In genomic region chr2:217757108-217757463, GRCh38 we compare ENCODE assay signal across 1 cellular context.
TF ChIP-seq lines count a peak whose summit lies in the region.

No MANE protein-coding gene starts in this region.

TF ChIP-seq in GM23338, 12 proteins besides CTCF, POLR2A, EP300 and RAD21 (continued from another document):
- TF ChIP-seq, protein P1, sequence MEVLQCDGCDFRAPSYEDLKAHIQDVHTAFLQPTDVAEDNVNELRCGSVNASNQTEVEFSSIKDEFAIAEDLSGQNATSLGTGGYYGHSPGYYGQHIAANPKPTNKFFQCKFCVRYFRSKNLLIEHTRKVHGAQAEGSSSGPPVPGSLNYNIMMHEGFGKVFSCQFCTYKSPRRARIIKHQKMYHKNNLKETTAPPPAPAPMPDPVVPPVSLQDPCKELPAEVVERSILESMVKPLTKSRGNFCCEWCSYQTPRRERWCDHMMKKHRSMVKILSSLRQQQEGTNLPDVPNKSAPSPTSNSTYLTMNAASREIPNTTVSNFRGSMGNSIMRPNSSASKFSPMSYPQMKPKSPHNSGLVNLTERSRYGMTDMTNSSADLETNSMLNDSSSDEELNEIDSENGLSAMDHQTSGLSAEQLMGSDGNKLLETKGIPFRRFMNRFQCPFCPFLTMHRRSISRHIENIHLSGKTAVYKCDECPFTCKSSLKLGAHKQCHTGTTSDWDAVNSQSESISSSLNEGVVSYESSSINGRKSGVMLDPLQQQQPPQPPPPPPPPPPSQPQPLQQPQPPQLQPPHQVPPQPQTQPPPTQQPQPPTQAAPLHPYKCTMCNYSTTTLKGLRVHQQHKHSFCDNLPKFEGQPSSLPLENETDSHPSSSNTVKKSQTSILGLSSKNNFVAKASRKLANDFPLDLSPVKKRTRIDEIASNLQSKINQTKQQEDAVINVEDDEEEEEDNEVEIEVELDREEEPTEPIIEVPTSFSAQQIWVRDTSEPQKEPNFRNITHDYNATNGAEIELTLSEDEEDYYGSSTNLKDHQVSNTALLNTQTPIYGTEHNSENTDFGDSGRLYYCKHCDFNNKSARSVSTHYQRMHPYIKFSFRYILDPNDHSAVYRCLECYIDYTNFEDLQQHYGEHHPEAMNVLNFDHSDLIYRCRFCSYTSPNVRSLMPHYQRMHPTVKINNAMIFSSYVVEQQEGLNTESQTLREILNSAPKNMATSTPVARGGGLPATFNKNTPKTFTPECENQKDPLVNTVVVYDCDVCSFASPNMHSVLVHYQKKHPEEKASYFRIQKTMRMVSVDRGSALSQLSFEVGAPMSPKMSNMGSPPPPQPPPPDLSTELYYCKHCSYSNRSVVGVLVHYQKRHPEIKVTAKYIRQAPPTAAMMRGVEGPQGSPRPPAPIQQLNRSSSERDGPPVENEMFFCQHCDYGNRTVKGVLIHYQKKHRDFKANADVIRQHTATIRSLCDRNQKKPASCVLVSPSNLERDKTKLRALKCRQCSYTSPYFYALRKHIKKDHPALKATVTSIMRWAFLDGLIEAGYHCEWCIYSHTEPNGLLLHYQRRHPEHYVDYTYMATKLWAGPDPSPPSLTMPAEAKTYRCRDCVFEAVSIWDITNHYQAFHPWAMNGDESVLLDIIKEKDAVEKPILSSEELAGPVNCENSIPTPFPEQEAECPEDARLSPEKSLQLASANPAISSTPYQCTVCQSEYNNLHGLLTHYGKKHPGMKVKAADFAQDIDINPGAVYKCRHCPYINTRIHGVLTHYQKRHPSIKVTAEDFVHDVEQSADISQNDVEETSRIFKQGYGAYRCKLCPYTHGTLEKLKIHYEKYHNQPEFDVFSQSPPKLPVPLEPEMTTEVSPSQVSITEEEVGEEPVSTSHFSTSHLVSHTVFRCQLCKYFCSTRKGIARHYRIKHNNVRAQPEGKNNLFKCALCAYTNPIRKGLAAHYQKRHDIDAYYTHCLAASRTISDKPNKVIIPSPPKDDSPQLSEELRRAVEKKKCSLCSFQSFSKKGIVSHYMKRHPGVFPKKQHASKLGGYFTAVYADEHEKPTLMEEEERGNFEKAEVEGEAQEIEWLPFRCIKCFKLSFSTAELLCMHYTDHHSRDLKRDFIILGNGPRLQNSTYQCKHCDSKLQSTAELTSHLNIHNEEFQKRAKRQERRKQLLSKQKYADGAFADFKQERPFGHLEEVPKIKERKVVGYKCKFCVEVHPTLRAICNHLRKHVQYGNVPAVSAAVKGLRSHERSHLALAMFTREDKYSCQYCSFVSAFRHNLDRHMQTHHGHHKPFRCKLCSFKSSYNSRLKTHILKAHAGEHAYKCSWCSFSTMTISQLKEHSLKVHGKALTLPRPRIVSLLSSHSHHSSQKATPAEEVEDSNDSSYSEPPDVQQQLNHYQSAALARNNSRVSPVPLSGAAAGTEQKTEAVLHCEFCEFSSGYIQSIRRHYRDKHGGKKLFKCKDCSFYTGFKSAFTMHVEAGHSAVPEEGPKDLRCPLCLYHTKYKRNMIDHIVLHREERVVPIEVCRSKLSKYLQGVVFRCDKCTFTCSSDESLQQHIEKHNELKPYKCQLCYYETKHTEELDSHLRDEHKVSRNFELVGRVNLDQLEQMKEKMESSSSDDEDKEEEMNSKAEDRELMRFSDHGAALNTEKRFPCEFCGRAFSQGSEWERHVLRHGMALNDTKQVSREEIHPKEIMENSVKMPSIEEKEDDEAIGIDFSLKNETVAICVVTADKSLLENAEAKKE (CRISPR knock-in tag; IDR thresholded peaks at IDR 0.05): no peak
- TF ChIP-seq NANOG (IDR thresholded peaks at IDR 0.05; ENCODE audit: borderline replicate concordance) (no peak), EZH2phosphoT487 (IDR thresholded peaks at IDR 0.05; ENCODE audit: unreplicated experiment) (no peak), JUNB (IDR thresholded peaks at IDR 0.05; ENCODE audit: unreplicated experiment) (no peak), POLR2AphosphoS5 (IDR thresholded peaks at IDR 0.05; ENCODE audit: low read depth) (no peak), ZNF114 (CRISPR knock-in tag; IDR thresholded peaks at IDR 0.05) (no peak), STAT1 (IDR thresholded peaks at IDR 0.05; ENCODE audit: unreplicated experiment) (no peak), ETS1 (IDR thresholded peaks at IDR 0.05) (no peak), ZNF331 (CRISPR knock-in tag; IDR thresholded peaks at IDR 0.05; ENCODE audit: low read depth) (no peak), EZH2 (IDR thresholded peaks at IDR 0.05; ENCODE audit: low read depth, unreplicated experiment) (no peak)
- TF ChIP-seq, protein P2, sequence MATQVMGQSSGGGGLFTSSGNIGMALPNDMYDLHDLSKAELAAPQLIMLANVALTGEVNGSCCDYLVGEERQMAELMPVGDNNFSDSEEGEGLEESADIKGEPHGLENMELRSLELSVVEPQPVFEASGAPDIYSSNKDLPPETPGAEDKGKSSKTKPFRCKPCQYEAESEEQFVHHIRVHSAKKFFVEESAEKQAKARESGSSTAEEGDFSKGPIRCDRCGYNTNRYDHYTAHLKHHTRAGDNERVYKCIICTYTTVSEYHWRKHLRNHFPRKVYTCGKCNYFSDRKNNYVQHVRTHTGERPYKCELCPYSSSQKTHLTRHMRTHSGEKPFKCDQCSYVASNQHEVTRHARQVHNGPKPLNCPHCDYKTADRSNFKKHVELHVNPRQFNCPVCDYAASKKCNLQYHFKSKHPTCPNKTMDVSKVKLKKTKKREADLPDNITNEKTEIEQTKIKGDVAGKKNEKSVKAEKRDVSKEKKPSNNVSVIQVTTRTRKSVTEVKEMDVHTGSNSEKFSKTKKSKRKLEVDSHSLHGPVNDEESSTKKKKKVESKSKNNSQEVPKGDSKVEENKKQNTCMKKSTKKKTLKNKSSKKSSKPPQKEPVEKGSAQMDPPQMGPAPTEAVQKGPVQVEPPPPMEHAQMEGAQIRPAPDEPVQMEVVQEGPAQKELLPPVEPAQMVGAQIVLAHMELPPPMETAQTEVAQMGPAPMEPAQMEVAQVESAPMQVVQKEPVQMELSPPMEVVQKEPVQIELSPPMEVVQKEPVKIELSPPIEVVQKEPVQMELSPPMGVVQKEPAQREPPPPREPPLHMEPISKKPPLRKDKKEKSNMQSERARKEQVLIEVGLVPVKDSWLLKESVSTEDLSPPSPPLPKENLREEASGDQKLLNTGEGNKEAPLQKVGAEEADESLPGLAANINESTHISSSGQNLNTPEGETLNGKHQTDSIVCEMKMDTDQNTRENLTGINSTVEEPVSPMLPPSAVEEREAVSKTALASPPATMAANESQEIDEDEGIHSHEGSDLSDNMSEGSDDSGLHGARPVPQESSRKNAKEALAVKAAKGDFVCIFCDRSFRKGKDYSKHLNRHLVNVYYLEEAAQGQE (IDR thresholded peaks at IDR 0.05; ENCODE audit: unreplicated experiment): no peak
